In the genomic region with DNA sequence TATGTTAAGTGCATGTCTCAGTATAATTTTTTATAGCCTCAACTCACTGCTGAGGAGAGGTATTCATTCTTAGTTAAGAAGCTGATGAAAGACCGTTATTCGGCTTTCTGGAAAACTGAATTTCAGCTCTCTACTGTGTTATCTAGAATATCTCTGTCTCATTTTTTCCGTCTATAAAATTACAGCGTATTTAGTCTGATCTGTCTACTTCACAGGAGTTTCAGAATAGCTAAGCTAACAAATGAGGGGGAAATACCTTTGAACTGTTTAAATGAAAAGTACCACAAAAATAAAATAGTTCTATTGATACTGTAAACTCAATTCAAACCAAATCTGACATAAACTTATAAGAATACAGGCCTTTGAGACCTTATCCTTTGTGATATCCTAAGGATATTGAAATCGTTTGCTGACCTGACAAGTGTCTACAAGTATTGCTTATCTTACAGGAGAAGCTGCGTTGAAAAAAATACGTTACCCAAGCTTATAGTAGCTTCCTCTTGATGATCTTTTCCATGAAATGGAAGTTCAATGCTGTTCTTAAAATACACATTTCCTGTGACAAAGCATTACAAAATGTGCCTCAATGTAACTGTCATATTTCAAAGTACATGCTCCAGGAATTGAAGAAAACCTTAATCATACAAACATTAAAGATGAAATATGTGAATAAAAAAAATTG, we compare ENCODE assay signal across 9 cellular contexts.
DNase-seq lines count a peak whose midpoint lies in the region; ATAC-seq and TF ChIP-seq lines count a peak whose summit lies in the region.
"Had no signal": no experiment of that assay in that cellular context is flagged by ENCODE, and none has a peak within 500 bp of the region (broad histone marks: within the 10 kb centered on the region; RNA-seq: fewer than 3 reads in every experiment).

No MANE protein-coding gene starts in this region.

- no peaks in the 10 kb centered on the region for H3K79me1 ChIP-seq in trophoblast cell (ENCODE audit: low read length)

- H3K27ac ChIP-seq in trophoblast cell (ENCODE audit: low read depth, low read length) (no peak overlapping the region), uterus (no peak overlapping the region)
- H3K27ac ChIP-seq: GM23248 had no signal

- no peaks in the 10 kb centered on the region for H3K9me3 ChIP-seq in trophoblast cell (ENCODE audit: insufficient read depth, low read depth, low read length)
- H3K9me3 ChIP-seq in uterus, result no peaks in the 10 kb centered on the region

- peaks cover 17% of the 10 kb centered on the region for H3K36me3 Mint-ChIP-seq in T-helper 1 cell treated with Interleukin-12 subunit alpha and Interleukin-12 subunit beta and Interleukin-4 antibody, amounts not matched to agents 30 μg/mL and 1 μg/mL, for 36 hours (ENCODE audit: low read depth)
- peaks cover 0 to 2% of the 10 kb centered on the region in 2 donors for H3K36me3 Mint-ChIP-seq in naive B cell

- peak; percentile 11 for DNase-seq in GM13976 (ENCODE audit: low spot score)
- DNase-seq in naive B cell, result peak; percentile 12
- no peak for DNase-seq in RKO (ENCODE audit: low spot score)
- DNase-seq in trophoblast cell, result no peak
- no peak for DNase-seq in uterus
- DNase-seq in NCI-H2107 (lab: John Stamatoyannopoulos, UW), result no peak
- DNase-seq: GM23248 had no signal

- H3K79me2 ChIP-seq in trophoblast cell (ENCODE audit: control insufficient read depth, insufficient read depth, low read length, poor library complexity), result no peaks in the 10 kb centered on the region

- no peak overlapping the region for H2AFZ ChIP-seq in trophoblast cell (ENCODE audit: insufficient read depth, low read length, poor library complexity)
- H2AFZ ChIP-seq: GM23248 had no signal

- H3K9ac ChIP-seq in trophoblast cell (ENCODE audit: low read length), result no peak overlapping the region
- H3K9ac ChIP-seq: GM23248 had no signal

- no peak overlapping the region for H4K12ac ChIP-seq in trophoblast cell (ENCODE audit: low read depth, low read length)

- no peak overlapping the region for H3K14ac ChIP-seq in trophoblast cell (ENCODE audit: low read length)

- intact Hi-C loops in uterus (cut with DNase I; ENCODE audit: low total_unique reads), result no loop called here

- TF ChIP-seq CTCF in GM13976 (IDR thresholded peaks at IDR 0.05; ENCODE audit: borderline replicate concordance, control extremely low read depth, extremely low read depth, insufficient read depth, missing control alignments), result no peak
- no peak for TF ChIP-seq CTCF in uterus (IDR thresholded peaks at IDR 0.05)

- no CpG with 5 or more reads among the region's 7 CpGs for WGBS in trophoblast cell (ENCODE audit: extremely low coverage, insufficient coverage, insufficient read length)

- no peak for TF ChIP-seq POLR2A in uterus (IDR thresholded peaks at IDR 0.05)

- no peak overlapping the region for H2BK12ac ChIP-seq in trophoblast cell (ENCODE audit: low read length)

- H3K4me3 ChIP-seq in trophoblast cell (ENCODE audit: low read depth, low read length) (no peak overlapping the region), uterus (no peak overlapping the region)
- H3K4me3 ChIP-seq: GM23248 had no signal

- H3K4me3 Mint-ChIP-seq in T-helper 1 cell treated with Interleukin-12 subunit alpha and Interleukin-12 subunit beta and Interleukin-4 antibody, amounts not matched to agents 30 μg/mL and 1 μg/mL, for 36 hours, result peak overlapping the region; percentile 64
- peak overlapping the region in 4 of 8 donors; percentile 40 to 60 (median 52) for H3K4me3 Mint-ChIP-seq in naive B cell

- no peak overlapping the region for H3K4me2 ChIP-seq in trophoblast cell (ENCODE audit: low read length)

- no peak overlapping the region for H3K4ac ChIP-seq in trophoblast cell (ENCODE audit: low read depth, low read length)

- no peak overlapping the region for H3K23ac ChIP-seq in trophoblast cell (ENCODE audit: low read length)

- H3K27me3 ChIP-seq in trophoblast cell (ENCODE audit: insufficient read depth, low read length), result no peaks in the 10 kb centered on the region
- H3K27me3 ChIP-seq in uterus, result no peaks in the 10 kb centered on the region

- in situ Hi-C loops in GM13976 (cut with MboI; ENCODE audit: low sequenced_read_pairs, unreplicated experiment), result no loop called here

- H3K18ac ChIP-seq in trophoblast cell (ENCODE audit: low read length), result no peak overlapping the region

- H3K36me3 ChIP-seq in trophoblast cell (ENCODE audit: control insufficient read depth in 1 of 2, insufficient read depth in 2 of 2, low read length in 2 of 2) (no peaks in the 10 kb centered on the region), uterus (no peaks in the 10 kb centered on the region)

- no peak overlapping the region for H2AK5ac ChIP-seq in trophoblast cell (ENCODE audit: low read length)

- no peaks in the 10 kb centered on the region for H3K4me1 ChIP-seq in trophoblast cell (ENCODE audit: control insufficient read depth in 1 of 2, insufficient read depth in 2 of 2, low read length in 2 of 2)
- no peaks in the 10 kb centered on the region for H3K4me1 ChIP-seq in uterus

- peak overlapping the region; percentile 94 for H3K27ac Mint-ChIP-seq in T-helper 1 cell treated with Interleukin-12 subunit alpha and Interleukin-12 subunit beta and Interleukin-4 antibody, amounts not matched to agents 30 μg/mL and 1 μg/mL, for 36 hours
- peak overlapping the region; percentile 89 to 100 (median 98) for H3K27ac Mint-ChIP-seq in naive B cell

- H2BK120ac ChIP-seq in trophoblast cell (ENCODE audit: insufficient read depth, low read length, poor library complexity), result no peak overlapping the region

- H3K9me3 Mint-ChIP-seq in T-helper 1 cell treated with Interleukin-12 subunit alpha and Interleukin-12 subunit beta and Interleukin-4 antibody, amounts not matched to agents 30 μg/mL and 1 μg/mL, for 36 hours, result no peaks in the 10 kb centered on the region
- no peaks in the 10 kb centered on the region for H3K9me3 Mint-ChIP-seq in naive B cell

- no peak overlapping the region for H4K8ac ChIP-seq in trophoblast cell (ENCODE audit: low read depth, low read length)

- H2BK5ac ChIP-seq in trophoblast cell (ENCODE audit: low read depth, low read length, poor library complexity), result no peak overlapping the region

- peaks cover 65% of the 10 kb centered on the region for H3K4me1 Mint-ChIP-seq in T-helper 1 cell treated with Interleukin-12 subunit alpha and Interleukin-12 subunit beta and Interleukin-4 antibody, amounts not matched to agents 30 μg/mL and 1 μg/mL, for 36 hours (ENCODE audit: low read depth)
- peaks cover 26 to 40% (median 29%) of the 10 kb centered on the region in 3 donors for H3K4me1 Mint-ChIP-seq in naive B cell

- H3K27me3 Mint-ChIP-seq in T-helper 1 cell treated with Interleukin-12 subunit alpha and Interleukin-12 subunit beta and Interleukin-4 antibody, amounts not matched to agents 30 μg/mL and 1 μg/mL, for 36 hours (ENCODE audit: low read depth), result no peaks in the 10 kb centered on the region
- no peaks in the 10 kb centered on the region for H3K27me3 Mint-ChIP-seq in naive B cell

- ATAC-seq in HG02610 (IDR thresholded peaks at IDR 0.05; ENCODE audit: unreplicated experiment) (peak; percentile 60), naive B cell (ENCODE audit: low read depth in 2 of 2) (peak in 1 of 2 donors; percentile 11)

- H4K91ac ChIP-seq in trophoblast cell (ENCODE audit: low read depth, low read length), result no peak overlapping the region

Comparison
In these comparisons a context has a peak if more than half of its experiments do, and no peak if none do; other contexts are left out.
1. DNase-seq: peak in GM13976 (single experiment) and naive B cell (single experiment); none in RKO (single experiment), trophoblast cell (0 of 2), uterus (0 of 2) and NCI-H2107 (single experiment).